8 cellular contexts compared by ENCODE assay signal in genomic region chr1:16896316-16897065, GRCh38. TPM values are rescaled to one million over a fixed set of nuclear protein-coding genes. Genes with fewer than 3 reads are reported as not detected.
DNase-seq lines count a peak whose midpoint lies in the region; ATAC-seq, FAIRE-seq and TF ChIP-seq lines count a peak whose summit lies in the region.
"Not testable (repeated sequence)": the region's sequence is repeated elsewhere in the genome, so short reads cannot be mapped to it uniquely, and the experiment has no call there.

No MANE protein-coding gene starts in this region.

- H3K4me2 ChIP-seq in HepG2 (ENCODE audit: low read depth, low read length): peak overlapping the region; percentile 80

- intact Hi-C loops in Panc1 (cut with micrococcal nuclease; ENCODE audit: unreplicated experiment); HepG2 (cut with micrococcal nuclease; ENCODE audit: unreplicated experiment): not testable (repeated sequence)

- H2AFZ ChIP-seq in HepG2 (ENCODE audit: low read length): not testable (repeated sequence)

- H4K20me1 ChIP-seq in HepG2 (ENCODE audit: insufficient read depth, low read length): not testable (repeated sequence)

- not testable (repeated sequence) for FAIRE-seq in HepG2 (lab: Jason Lieb, UNC)

- TF ChIP-seq CTCF in AG04449 (IDR thresholded peaks at IDR 0.05; ENCODE audit: insufficient read depth, low read length, missing control alignments); Panc1 (IDR thresholded peaks at IDR 0.05); coronary artery (IDR thresholded peaks at IDR 0.05); HepG2 (CRISPR knock-in tag; IDR thresholded peaks at IDR 0.05): not testable (repeated sequence)

- peak overlapping the region; percentile 70 for H3K27ac ChIP-seq in Panc1 (ENCODE audit: low read length)
- H3K27ac ChIP-seq in coronary artery: peak overlapping the region; percentile 46 to 84
- H3K27ac ChIP-seq in HepG2 (ENCODE audit: extremely low read length, insufficient read depth, low read length): peak overlapping the region; percentile 67

- BruUV-seq in Panc1 (replicated peaks; lab: Mats Ljungman, UMichigan): TSS peak; percentile 100
- BruUV-seq in HepG2 (replicated peaks; lab: Mats Ljungman, UMichigan): TSS peak; percentile 100

- CTCF ChIA-PET in AG04449 (lab: Yijun Ruan, JAX); Panc1 (lab: Charles Lee); HepG2 (lab: Yijun Ruan, JAX; ENCODE audit: low intra/inter-chr PET ratio, low total read pairs): not testable (repeated sequence)

- not testable (repeated sequence) for H3K4me1 ChIP-seq in Panc1 (ENCODE audit: control insufficient read depth, insufficient read depth, low read length)
- H3K4me1 ChIP-seq in HepG2 (ENCODE audit: insufficient read depth, low read length): peaks cover 15% of the 10 kb centered on the region

- peak overlapping the region; percentile 67 for H3K9ac ChIP-seq in HepG2 (ENCODE audit: insufficient read depth, low read depth, low read length)

- not testable (repeated sequence) for H3K9me3 ChIP-seq in Panc1 (ENCODE audit: control insufficient read depth, insufficient read depth, low read depth, low read length); HepG2 (ENCODE audit: low read length)

- TF ChIP-seq EP300 in HepG2 (IDR thresholded peaks at IDR 0.05; ENCODE audit: low read depth in 2 of 2, low read length in 2 of 2); HepG2 (CRISPR knock-in tag; IDR thresholded peaks at IDR 0.05; ENCODE audit: borderline replicate concordance): not testable (repeated sequence)

- H3K79me2 ChIP-seq in HepG2 (ENCODE audit: insufficient read depth, low read length): not testable (repeated sequence)

- POLR2A ChIA-PET in AG04449 (lab: Yijun Ruan, JAX): interaction anchor here (0.7 to 1.7 kb wide), 5 partner anchors 9 to 383 kb away, joined by 3 to 33 read pairs (median 9); partner anchors contain the start of gene RNU1-1
- POLR2A ChIA-PET in Panc1 (lab: Charles Lee): interaction anchor here (0.6 to 1.2 kb wide), 3 partner anchors 9 to 383 kb away, joined by 3 to 6 read pairs (median 3); no protein-coding TSS in a partner anchor
- POLR2A ChIA-PET in HepG2 (lab: Yijun Ruan, JAX): interaction anchor here (0.6 to 1.6 kb wide), 6 partner anchors 8 to 383 kb away, joined by 3 to 42 read pairs (median 4); partner anchors contain the start of gene RNU1-1

- peak overlapping the region; percentile 4 for H3K4me3 ChIP-seq in AG04449 (ENCODE audit: low read depth, low read length)
- H3K4me3 ChIP-seq in Panc1 (ENCODE audit: low read depth in 2 of 2, low read length in 2 of 2): peak overlapping the region; percentile 26 to 52
- peak overlapping the region; percentile 39 for H3K4me3 ChIP-seq in coronary artery
- peak overlapping the region; percentile 41 to 73 (median 47); a peak in 5 of 6 replicates for H3K4me3 ChIP-seq in HepG2 (replicated peaks in 1 of 3; ENCODE audit: insufficient read depth in 1 of 3, low read depth in 2 of 3, low read length in 3 of 3)

- TF ChIP-seq POLR2A in GM18951 (IDR thresholded peaks at IDR 0.05; ENCODE audit: extremely low read depth, insufficient read depth, insufficient read length) (peak; percentile 80), HepG2 (IDR thresholded peaks at IDR 0.05; ENCODE audit: insufficient read depth in 1 of 2, low read depth in 2 of 2, low read length in 2 of 2) (peak in 1 of 2 experiments; percentile 88; a peak in 2 of 4 replicates)

- H3K27me3 ChIP-seq in Panc1 (ENCODE audit: control insufficient read depth, insufficient read depth, low read length); HepG2 (ENCODE audit: control insufficient read depth in 1 of 2, insufficient read depth in 2 of 2, low read length in 2 of 2): not testable (repeated sequence)

- WGBS in HepG2 (ENCODE audit: low lambda C conversion rate): 2% methylated on average over 23 of the region's 24 CpGs

- in situ Hi-C loops in GM18951 (cut with MboI; ENCODE audit: low sequenced_read_pairs, unreplicated experiment); Panc1 (cut with HindIII; ENCODE audit: low pct_unique_long_range_greater_than_20kb, low sequenced_read_pairs); HepG2 (cut with HindIII; ENCODE audit: extremely low pct_ligation_motif_present, low pct_unique_long_range_greater_than_20kb): not testable (repeated sequence)

- not testable (repeated sequence) for H3K36me3 ChIP-seq in Panc1 (ENCODE audit: control insufficient read depth, insufficient read depth, low read length); HepG2 (replicated peaks in 1 of 2; ENCODE audit: control insufficient read depth in 1 of 2, insufficient read depth in 2 of 2, low read length in 2 of 2)

- not testable (repeated sequence) for DNase-seq in AG04449 (ENCODE audit: low read depth, low spot score); coronary artery (ENCODE audit: low spot score)
- DNase-seq in LoVo (ENCODE audit: low spot score) (peak; percentile 77), Panc1 (ENCODE audit: low read depth, low spot score) (peak; percentile 99), HepG2 (ENCODE audit: low spot score) (peak; percentile 50)
- peak; percentile 92 for DNase-seq in activated CD8-positive, alpha-beta memory T cell treated with anti-CD3 and anti-CD28 coated beads for 24 hours
- DNase-seq in stimulated activated CD4-positive, alpha-beta T cell treated with anti-CD3 and anti-CD28 coated beads, Interleukin-15, amount 100 ng/mL, for 24 hours: peak; percentile 84

- TF ChIP-seq RAD21 in HepG2 (CRISPR knock-in tag; IDR thresholded peaks at IDR 0.05): not testable (repeated sequence)

- ATAC-seq in Panc1: peak; percentile 86
- ATAC-seq in HepG2: peak; percentile 19; the same call in 2 of the 3 replicates

TF ChIP-seq in HepG2, 621 proteins besides CTCF, POLR2A, EP300 and RAD21 (continues in another document):
- TF ChIP-seq RARA (CRISPR knock-in tag; IDR thresholded peaks at IDR 0.05): 0 out of 2 replicates have a peak, but pooled peaks have one; percentile 10

RNA-seq across cellular contexts. Expression of gene RNU1-2, which starts 0.7 kb away (rescaled TPM):
- 1,290 TPM for total RNA-seq in Panc1 (2021; ENCODE audit: unreplicated experiment)
- polyA plus RNA-seq in Panc1 (2012; ENCODE audit: insufficient read length): 2.5 TPM
- total RNA-seq in HepG2 (2016; rRNA removed; fragmentation: Illumina TruSeq; extraction: Trizol): 859 and 11,018 TPM in 2 replicates
- 16,281 and 17,236 TPM in 2 replicates for total RNA-seq in HepG2 (2016; cell fraction: cytosol; rRNA removed; fragmentation: Illumina TruSeq; extraction: Trizol; ENCODE audit: low read depth)
- total RNA-seq in HepG2 (2016; cell fraction: insoluble cytoplasmic fraction; rRNA removed; fragmentation: Illumina TruSeq; extraction: Trizol): 1,309 and 10,613 TPM in 2 replicates
- total RNA-seq in HepG2 (2016; cell fraction: membrane; rRNA removed; fragmentation: Illumina TruSeq; extraction: Trizol): 2,848 and 3,475 TPM in 2 replicates
- 52,466 and 64,417 TPM in 2 replicates for total RNA-seq in HepG2 (2016; cell fraction: nucleus; rRNA removed; fragmentation: Illumina TruSeq; extraction: Trizol)
- under 0.01 TPM in 2 replicates for polyA plus RNA-seq in HepG2 (2011; rRNA removed)
- under 0.01 TPM in 2 replicates for polyA plus RNA-seq in HepG2 (2011; cell fraction: cytosol; rRNA removed)
- polyA plus RNA-seq in HepG2 (2011; cell fraction: nucleus; rRNA removed): under 0.01 TPM in 2 replicates
- 78.2 TPM in 1 of 2 replicates, not detected in the other for polyA plus RNA-seq in HepG2 (2012)
- polyA plus RNA-seq in HepG2 (2016; cell fraction: cytosol; fragmentation: Illumina TruSeq; extraction: Trizol; ENCODE audit: low read depth): 27.3 and 44.4 TPM in 2 replicates
- not detected in 2 replicates for polyA plus RNA-seq in HepG2 (2016; cell fraction: insoluble cytoplasmic fraction; fragmentation: Illumina TruSeq; extraction: Trizol; ENCODE audit: low read depth)
- polyA plus RNA-seq in HepG2 (2016; cell fraction: membrane; fragmentation: Illumina TruSeq; extraction: Trizol; ENCODE audit: low read depth): not detected in 2 replicates
- polyA plus RNA-seq in HepG2 (2016; cell fraction: nucleus; fragmentation: Illumina TruSeq; extraction: Trizol; ENCODE audit: insufficient read depth, low read depth): 32.8 TPM in 1 of 2 replicates, not detected in the other
- polyA minus RNA-seq in HepG2 (2011; rRNA and poly(A)+ RNA removed; ENCODE audit: low replicate concordance): 12,820 and 15,604 TPM in 2 replicates
- polyA minus RNA-seq in HepG2 (2011; cell fraction: cytosol; rRNA and poly(A)+ RNA removed): 90,102 and 105,040 TPM in 2 replicates
- 42,574 and 58,030 TPM in 2 replicates for polyA minus RNA-seq in HepG2 (2011; cell fraction: nucleus; rRNA and poly(A)+ RNA removed)

RNA-seq across cellular contexts. Expression of gene CROCC, which starts 25.2 kb away (rescaled TPM):
- 13.6 TPM for total RNA-seq in Panc1 (2021; ENCODE audit: unreplicated experiment)
- polyA plus RNA-seq in Panc1 (2012; ENCODE audit: insufficient read length): 27.4 TPM
- 2.6 and 7.8 TPM in 2 replicates for total RNA-seq in HepG2 (2016; rRNA removed; fragmentation: Illumina TruSeq; extraction: Trizol)
- total RNA-seq in HepG2 (2016; cell fraction: cytosol; rRNA removed; fragmentation: Illumina TruSeq; extraction: Trizol; ENCODE audit: low read depth): 3.6 and 4.0 TPM in 2 replicates
- 2.9 and 8.4 TPM in 2 replicates for total RNA-seq in HepG2 (2016; cell fraction: insoluble cytoplasmic fraction; rRNA removed; fragmentation: Illumina TruSeq; extraction: Trizol)
- 2.6 and 3.1 TPM in 2 replicates for total RNA-seq in HepG2 (2016; cell fraction: membrane; rRNA removed; fragmentation: Illumina TruSeq; extraction: Trizol)
- total RNA-seq in HepG2 (2016; cell fraction: nucleus; rRNA removed; fragmentation: Illumina TruSeq; extraction: Trizol): 8.6 and 11.9 TPM in 2 replicates
- polyA plus RNA-seq in HepG2 (2011; rRNA removed): 15.5 and 16.6 TPM in 2 replicates
- 3.4 and 5.7 TPM in 2 replicates for polyA plus RNA-seq in HepG2 (2011; cell fraction: cytosol; rRNA removed)
- polyA plus RNA-seq in HepG2 (2011; cell fraction: nucleus; rRNA removed): 81.7 and 94.3 TPM in 2 replicates
- 6.3 and 6.8 TPM in 2 replicates for polyA plus RNA-seq in HepG2 (2012)
- polyA plus RNA-seq in HepG2 (2016; cell fraction: cytosol; fragmentation: Illumina TruSeq; extraction: Trizol; ENCODE audit: low read depth): 0.84 and 0.97 TPM in 2 replicates
- polyA plus RNA-seq in HepG2 (2016; cell fraction: insoluble cytoplasmic fraction; fragmentation: Illumina TruSeq; extraction: Trizol; ENCODE audit: low read depth): 2.3 and 2.7 TPM in 2 replicates
- polyA plus RNA-seq in HepG2 (2016; cell fraction: membrane; fragmentation: Illumina TruSeq; extraction: Trizol; ENCODE audit: low read depth): 1.2 and 1.7 TPM in 2 replicates
- 42.1 and 44.2 TPM in 2 replicates for polyA plus RNA-seq in HepG2 (2016; cell fraction: nucleus; fragmentation: Illumina TruSeq; extraction: Trizol; ENCODE audit: insufficient read depth, low read depth)
- 18.9 and 23.5 TPM in 2 replicates for polyA minus RNA-seq in HepG2 (2011; rRNA and poly(A)+ RNA removed; ENCODE audit: low replicate concordance)
- 3.0 and 3.3 TPM in 2 replicates for polyA minus RNA-seq in HepG2 (2011; cell fraction: cytosol; rRNA and poly(A)+ RNA removed)
- polyA minus RNA-seq in HepG2 (2011; cell fraction: nucleus; rRNA and poly(A)+ RNA removed): 22.1 and 23.3 TPM in 2 replicates
